Comparison of ENCODE assay signal across 14 cellular contexts in the genomic region with DNA sequence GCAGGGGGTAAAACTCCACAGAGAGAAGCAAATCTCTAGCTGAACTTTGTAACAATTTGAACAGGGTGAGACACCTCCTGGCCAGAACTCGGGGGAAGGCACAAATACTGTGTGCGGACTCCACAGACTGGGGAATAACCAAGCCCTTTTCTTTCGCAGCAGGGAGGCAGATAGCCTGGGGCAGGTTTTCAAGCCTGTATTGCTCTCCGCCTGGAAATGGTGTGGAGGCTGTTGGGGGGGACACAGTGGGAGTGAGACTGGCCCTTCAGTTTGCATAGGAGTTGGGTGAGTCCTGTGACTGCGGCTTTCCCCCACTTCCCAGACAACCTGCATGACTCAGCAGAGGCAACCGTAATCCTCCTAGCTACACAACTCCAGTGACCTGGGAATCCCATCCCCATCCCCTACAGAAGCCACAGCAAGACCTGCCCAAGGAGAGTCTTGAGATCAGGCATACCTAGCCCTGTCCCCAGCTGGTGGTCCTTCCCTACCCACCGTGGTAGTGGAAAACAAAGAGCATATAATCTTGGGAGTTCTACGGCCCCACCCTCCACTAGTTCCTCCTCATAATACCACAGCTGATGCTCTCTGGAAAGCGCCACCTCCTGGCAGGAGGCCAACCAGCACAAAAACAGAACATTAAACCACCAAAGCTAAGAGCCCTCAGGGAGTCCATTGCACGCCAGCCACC. TPM values are rescaled to one million over a fixed set of nuclear protein-coding genes. Genes with fewer than 3 reads are reported as not detected.
DNase-seq lines count a peak whose midpoint lies in the region; TF ChIP-seq lines count a peak whose summit lies in the region.
"Had no signal": no experiment of that assay in that cellular context is flagged by ENCODE, and none has a peak within 500 bp of the region (broad histone marks: within the 10 kb centered on the region; RNA-seq: fewer than 3 reads in every experiment).

No MANE protein-coding gene starts in this region.

- POLR2A ChIA-PET in HEK293 (lab: Yijun Ruan, JAX): no interaction called here

- no peaks in the 10 kb centered on the region for H3K9me3 ChIP-seq in HEK293 (ENCODE audit: control insufficient read depth, insufficient read depth, low read depth, low read length)
- no peaks in the 10 kb centered on the region for H3K9me3 ChIP-seq in SJCRH30 (replicated peaks)

- no peak for TF ChIP-seq CTCF in HEK293 (tag by site-specific recombination; IDR thresholded peaks at IDR 0.05)

- H3K27me3 ChIP-seq in SJCRH30: no peaks in the 10 kb centered on the region

- CTCF ChIA-PET in HEK293 (lab: Yijun Ruan, JAX): interaction anchor here (1.1 to 2.0 kb wide), 4 partner anchors 13 to 24 kb away, joined by 3 to 10 read pairs (median 4); partner anchors contain the start of gene SMPX

- H3K4me1 ChIP-seq in HEK293 (ENCODE audit: control insufficient read depth, insufficient read depth, low read length): 0 out of 2 replicates have a peak, but pooled peaks cover 2% of the 10 kb centered on the region
- H3K4me1 ChIP-seq in SJCRH30: no peaks in the 10 kb centered on the region

- H3K36me3 ChIP-seq in HEK293 (ENCODE audit: control insufficient read depth in 2 of 2, insufficient read depth in 1 of 2, low read length in 2 of 2) (no peaks in the 10 kb centered on the region), SJCRH30 (no peaks in the 10 kb centered on the region)

- peak overlapping the region; percentile 61 for H3K27ac ChIP-seq in HEK293 (ENCODE audit: extremely low read depth, low read depth, low read length)
- no peak overlapping the region for H3K27ac ChIP-seq in SJCRH30

- in situ Hi-C loops in Caki2 (cut with HindIII; ENCODE audit: low pct_unique_long_range_greater_than_20kb, low sequenced_read_pairs): no loop called here

- DNase-seq in Caki2 (ENCODE audit: low read depth): peak; percentile 93
- peak; percentile 15 to 22 for DNase-seq in SJCRH30
- peak; percentile 10 for DNase-seq in kidney tubule cell (ENCODE audit: low spot score)
- no peak for DNase-seq in KG1 (lab: John Stamatoyannopoulos, UW)
- DNase-seq in medulla oblongata (ENCODE audit: extremely low spot score): no peak
- DNase-seq in germinal center (ENCODE audit: low spot score): no peak
- no peak for DNase-seq in COR-L47 (lab: John Stamatoyannopoulos, UW)
- DNase-seq: effector CD4-positive, alpha-beta T cell; foreskin fibroblast; left colon; MM.1S; naive thymus-derived CD4-positive, alpha-beta T cell; NCI-H524 treated with DMSO at 0.1 percent for 48 hours had no signal

- H3K4me3 ChIP-seq in HEK293 (ENCODE audit: low read depth, low read length) (peak overlapping the region; percentile 5; the same call in 1 of the 2 replicates), SJCRH30 (no peak overlapping the region)

TF ChIP-seq in HEK293, 187 proteins besides CTCF, POLR2A, EP300 and RAD21 (continues in another document):
- TF ChIP-seq ZBTB26 (tag by site-specific recombination; optimal IDR thresholded peaks at IDR 0.05) (no peak), GLI4 (tag by site-specific recombination; IDR thresholded peaks at IDR 0.05) (0 out of 2 replicates have a peak, but pooled peaks have one; percentile 40), SETDB1 (IDR thresholded peaks at IDR 0.05; ENCODE audit: insufficient read length, low read length) (peak; percentile 31), KLF8 (tag by site-specific recombination; IDR thresholded peaks at IDR 0.05) (peak; percentile 22; the same call in 1 of the 2 replicates), ZNF2 (tag by site-specific recombination; IDR thresholded peaks at IDR 0.05) (0 out of 2 replicates have a peak, but pooled peaks have one; percentile 16), GLIS1 (tag by site-specific recombination; IDR thresholded peaks at IDR 0.05) (peak; percentile 26; the same call in 1 of the 2 replicates), ZNF223 (tag by site-specific recombination; IDR thresholded peaks at IDR 0.05) (no peak), KLF17 (tag by site-specific recombination; IDR thresholded peaks at IDR 0.05) (0 out of 2 replicates have a peak, but pooled peaks have one; percentile 22), ZNF629 (tag by site-specific recombination; IDR thresholded peaks at IDR 0.05) (peak; percentile 43; the same call in 1 of the 2 replicates), ZIC2 (tag by site-specific recombination; IDR thresholded peaks at IDR 0.05) (peak; percentile 38; the same call in 1 of the 2 replicates), ZXDB (tag by site-specific recombination; IDR thresholded peaks at IDR 0.05) (no peak), ZNF366 (tag by site-specific recombination; conservative IDR thresholded peaks at IDR 0.05) (no peak), ZNF600 (tag by site-specific recombination; IDR thresholded peaks at IDR 0.05) (0 out of 2 replicates have a peak, but pooled peaks have one; percentile 49), ZBTB8A (tag by site-specific recombination; IDR thresholded peaks at IDR 0.05) (0 out of 2 replicates have a peak, but pooled peaks have one; percentile 15)
- TF ChIP-seq, protein P1, sequence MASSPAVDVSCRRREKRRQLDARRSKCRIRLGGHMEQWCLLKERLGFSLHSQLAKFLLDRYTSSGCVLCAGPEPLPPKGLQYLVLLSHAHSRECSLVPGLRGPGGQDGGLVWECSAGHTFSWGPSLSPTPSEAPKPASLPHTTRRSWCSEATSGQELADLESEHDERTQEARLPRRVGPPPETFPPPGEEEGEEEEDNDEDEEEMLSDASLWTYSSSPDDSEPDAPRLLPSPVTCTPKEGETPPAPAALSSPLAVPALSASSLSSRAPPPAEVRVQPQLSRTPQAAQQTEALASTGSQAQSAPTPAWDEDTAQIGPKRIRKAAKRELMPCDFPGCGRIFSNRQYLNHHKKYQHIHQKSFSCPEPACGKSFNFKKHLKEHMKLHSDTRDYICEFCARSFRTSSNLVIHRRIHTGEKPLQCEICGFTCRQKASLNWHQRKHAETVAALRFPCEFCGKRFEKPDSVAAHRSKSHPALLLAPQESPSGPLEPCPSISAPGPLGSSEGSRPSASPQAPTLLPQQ (tag by site-specific recombination; IDR thresholded peaks at IDR 0.05): peak; percentile 64; the same call in 1 of the 2 replicates
- TF ChIP-seq, protein P2, sequence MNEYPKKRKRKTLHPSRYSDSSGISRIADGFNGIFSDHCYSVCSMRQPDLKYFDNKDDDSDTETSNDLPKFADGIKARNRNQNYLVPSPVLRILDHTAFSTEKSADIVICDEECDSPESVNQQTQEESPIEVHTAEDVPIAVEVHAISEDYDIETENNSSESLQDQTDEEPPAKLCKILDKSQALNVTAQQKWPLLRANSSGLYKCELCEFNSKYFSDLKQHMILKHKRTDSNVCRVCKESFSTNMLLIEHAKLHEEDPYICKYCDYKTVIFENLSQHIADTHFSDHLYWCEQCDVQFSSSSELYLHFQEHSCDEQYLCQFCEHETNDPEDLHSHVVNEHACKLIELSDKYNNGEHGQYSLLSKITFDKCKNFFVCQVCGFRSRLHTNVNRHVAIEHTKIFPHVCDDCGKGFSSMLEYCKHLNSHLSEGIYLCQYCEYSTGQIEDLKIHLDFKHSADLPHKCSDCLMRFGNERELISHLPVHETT (tag by site-specific recombination; IDR thresholded peaks at IDR 0.05): peak; percentile 57; the same call in 1 of the 2 replicates
- TF ChIP-seq, protein P3, sequence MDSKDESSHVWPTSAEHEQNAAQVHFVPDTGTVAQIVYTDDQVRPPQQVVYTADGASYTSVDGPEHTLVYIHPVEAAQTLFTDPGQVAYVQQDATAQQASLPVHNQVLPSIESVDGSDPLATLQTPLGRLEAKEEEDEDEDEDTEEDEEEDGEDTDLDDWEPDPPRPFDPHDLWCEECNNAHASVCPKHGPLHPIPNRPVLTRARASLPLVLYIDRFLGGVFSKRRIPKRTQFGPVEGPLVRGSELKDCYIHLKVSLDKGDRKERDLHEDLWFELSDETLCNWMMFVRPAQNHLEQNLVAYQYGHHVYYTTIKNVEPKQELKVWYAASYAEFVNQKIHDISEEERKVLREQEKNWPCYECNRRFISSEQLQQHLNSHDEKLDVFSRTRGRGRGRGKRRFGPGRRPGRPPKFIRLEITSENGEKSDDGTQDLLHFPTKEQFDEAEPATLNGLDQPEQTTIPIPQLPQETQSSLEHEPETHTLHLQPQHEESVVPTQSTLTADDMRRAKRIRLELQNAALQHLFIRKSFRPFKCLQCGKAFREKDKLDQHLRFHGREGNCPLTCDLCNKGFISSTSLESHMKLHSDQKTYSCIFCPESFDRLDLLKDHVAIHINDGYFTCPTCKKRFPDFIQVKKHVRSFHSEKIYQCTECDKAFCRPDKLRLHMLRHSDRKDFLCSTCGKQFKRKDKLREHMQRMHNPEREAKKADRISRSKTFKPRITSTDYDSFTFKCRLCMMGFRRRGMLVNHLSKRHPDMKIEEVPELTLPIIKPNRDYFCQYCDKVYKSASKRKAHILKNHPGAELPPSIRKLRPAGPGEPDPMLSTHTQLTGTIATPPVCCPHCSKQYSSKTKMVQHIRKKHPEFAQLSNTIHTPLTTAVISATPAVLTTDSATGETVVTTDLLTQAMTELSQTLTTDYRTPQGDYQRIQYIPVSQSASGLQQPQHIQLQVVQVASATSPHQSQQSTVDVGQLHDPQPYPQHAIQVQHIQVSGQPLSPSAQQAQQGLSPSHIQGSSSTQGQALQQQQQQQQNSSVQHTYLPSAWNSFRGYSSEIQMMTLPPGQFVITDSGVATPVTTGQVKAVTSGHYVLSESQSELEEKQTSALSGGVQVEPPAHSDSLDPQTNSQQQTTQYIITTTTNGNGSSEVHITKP (tag by site-specific recombination; IDR thresholded peaks at IDR 0.05): peak; percentile 90

RNA-seq across cellular contexts. Expression of gene SMPX, which starts 12.9 kb away (rescaled TPM):
- total RNA-seq in Caki2 (2014; rRNA removed; shearing (Covaris generic); ENCODE audit: low replicate concordance): 1.4 and 3.9 TPM in 2 replicates
- total RNA-seq in SJCRH30 (2014; rRNA removed; shearing (Covaris generic)): 13.1 and 16.8 TPM in 2 replicates
- total RNA-seq: naive thymus-derived CD4-positive, alpha-beta T cell had no signal

Comparison
In these comparisons a context has a peak if more than half of its experiments do, and no peak if none do; other contexts are left out.
1. DNase-seq: peak in Caki2 (single experiment), SJCRH30 (2 of 2) and kidney tubule cell (single experiment); none in KG1 (single experiment), medulla oblongata (single experiment), germinal center (single experiment) and COR-L47 (single experiment).